Comparison of ENCODE assay signal across 26 cellular contexts in the genomic region with DNA sequence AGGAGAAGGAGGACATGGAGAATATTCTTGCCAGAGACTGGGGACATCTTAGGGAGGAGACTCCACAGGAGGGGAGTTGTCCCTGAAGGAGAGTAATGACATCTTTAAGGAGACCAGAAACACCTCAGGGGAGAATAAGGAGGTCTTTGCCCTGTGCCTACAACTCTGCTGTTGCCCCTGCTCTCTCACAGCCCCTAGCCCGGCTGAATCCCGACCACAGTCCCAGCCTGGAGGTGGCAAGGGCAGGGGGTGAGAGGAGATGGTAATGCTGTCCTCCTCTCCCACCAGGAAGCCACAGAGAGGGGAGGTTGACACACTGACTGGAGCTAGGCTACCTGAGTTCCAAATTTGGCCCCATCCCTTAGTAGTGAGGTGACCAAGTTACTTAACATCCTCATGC. TPM values are rescaled to one million over a fixed set of nuclear protein-coding genes. Genes with fewer than 3 reads are reported as not detected.
"Had no signal": no experiment of that assay in that cellular context is flagged by ENCODE, and none has a peak within 500 bp of the region (broad histone marks: within the 10 kb centered on the region; RNA-seq: fewer than 3 reads in every experiment).

No MANE protein-coding gene starts in this region.

- H3K9me3 Mint-ChIP-seq: naive thymus-derived CD4-positive, alpha-beta T cell; T-helper 1 cell treated with Interleukin-12 subunit alpha and Interleukin-12 subunit beta and Interleukin-4 antibody, amounts not matched to agents 30 μg/mL and 1 μg/mL, for 36 hours had no signal

- H3K4me3 Mint-ChIP-seq: activated naive CD8-positive, alpha-beta T cell; naive thymus-derived CD4-positive, alpha-beta T cell; T-helper 1 cell treated with Interleukin-12 subunit alpha and Interleukin-12 subunit beta and Interleukin-4 antibody, amounts not matched to agents 30 μg/mL and 1 μg/mL, for 36 hours had no signal

- DNase-seq: activated CD4-positive, alpha-beta T cell treated with anti-CD3 and anti-CD28 coated beads for 48 hours; activated CD4-positive, alpha-beta T cell treated with anti-CD3 and anti-CD28 coated beads, Interleukin-2, amount 50 U/mL, for 48 hours; activated CD8-positive, alpha-beta memory T cell treated with anti-CD3 and anti-CD28 coated beads for 24 hours; activated effector memory CD4-positive, alpha-beta T cell treated with Interleukin-2 at 50 U/mL for 16 hours; activated naive CD4-positive, alpha-beta T cell treated with Interleukin-2 at 50 U/mL for 16 hours; caudate nucleus; foreskin fibroblast; hippocampal formation; midbrain; naive thymus-derived CD4-positive, alpha-beta T cell; small intestine; stimulated activated CD4-positive, alpha-beta T cell treated with anti-CD3 and anti-CD28 coated beads, Interleukin-15, amount 100 ng/mL, for 24 hours; stimulated activated naive CD4-positive, alpha-beta T cell treated with Interleukin-2 at 50 U/mL for 16 hours; SW 1271; T-helper 9 cell; WERI-Rb-1 had no signal

- H3K36me3 Mint-ChIP-seq: activated naive CD8-positive, alpha-beta T cell; naive thymus-derived CD4-positive, alpha-beta T cell had no signal

- H3K27me3 ChIP-seq: tibial nerve had no signal

- H3K4me3 ChIP-seq: tibial nerve had no signal

- H3K36me3 ChIP-seq: WERI-Rb-1 had no signal

- ATAC-seq: activated CD4-positive, CD25-positive, alpha-beta regulatory T cell treated with anti-CD3 and anti-CD28 coated beads, Interleukin-2, amount 50 U/mL, for 24 hours; esophagus mucosa; left colon; naive thymus-derived CD4-positive, alpha-beta T cell; sciatic nerve had no signal

- H3K9me3 ChIP-seq: tibial nerve had no signal

- H3K27ac ChIP-seq: tibial nerve, WERI-Rb-1 had no signal

- H3K27ac Mint-ChIP-seq: activated naive CD8-positive, alpha-beta T cell; naive thymus-derived CD4-positive, alpha-beta T cell; progenitor cell of endocrine pancreas; T-helper 1 cell treated with Interleukin-12 subunit alpha and Interleukin-12 subunit beta and Interleukin-4 antibody, amounts not matched to agents 30 μg/mL and 1 μg/mL, for 36 hours had no signal

RNA-seq across cellular contexts. Expression of gene ENHO, which starts 30.2 kb away (rescaled TPM):
- total RNA-seq: omental fat pad had no signal

RNA-seq across cellular contexts. Expression of gene CNTFR, which starts 36.5 kb away (rescaled TPM):
- total RNA-seq: esophagus mucosa; naive thymus-derived CD4-positive, alpha-beta T cell; renal cortical epithelial cell had no signal
- polyA plus RNA-seq: naive thymus-derived CD4-positive, alpha-beta T cell had no signal
